ENCODE assay signal across 10 cellular contexts in genomic region chr1:61184035-61184713, GRCh38.
A peak's percentile ranks its signal among the peaks of the same experiment; 100 is the strongest.
DNase-seq lines count a peak whose midpoint lies in the region; ATAC-seq, FAIRE-seq and TF ChIP-seq lines count a peak whose summit lies in the region.
"Had no signal": no experiment of that assay in that cellular context is flagged by ENCODE, and none has a peak within 500 bp of the region (broad histone marks: within the 10 kb centered on the region; RNA-seq: fewer than 3 reads in every experiment).

No MANE protein-coding gene starts in this region.

- peak overlapping the region; percentile 34 to 63 for H3K9ac ChIP-seq in kidney (ENCODE audit: low read length in 2 of 2)
- H3K9ac ChIP-seq: BLaER1 had no signal

- intact Hi-C loops in breast epithelium (cut with DNase I; ENCODE audit: low total_unique reads) = no loop called here
- intact Hi-C loops in kidney (cut with DNase I) = no loop called here

- H3K27me3 ChIP-seq in breast epithelium = no peaks in the 10 kb centered on the region
- H3K27me3 ChIP-seq: BLaER1, SJSA1 had no signal

- no peak for TF ChIP-seq EP300 in A549 (IDR thresholded peaks at IDR 0.05)

- CTCF ChIA-PET in A549 (lab: Yijun Ruan, JAX) = interaction anchor here (0.6 kb wide), 1 partner anchor 60 kb away, joined by 3 read pairs; no protein-coding TSS in a partner anchor

- TF ChIP-seq POLR2A in A549 (IDR thresholded peaks at IDR 0.05; ENCODE audit: low read length) (no peak), breast epithelium (IDR thresholded peaks at IDR 0.05) (no peak)

- H3K36me3 ChIP-seq in breast epithelium = no peaks in the 10 kb centered on the region
- no peaks in the 10 kb centered on the region for H3K36me3 ChIP-seq in kidney (ENCODE audit: control insufficient read depth in 1 of 2, insufficient read depth in 2 of 2, low read length in 2 of 2)
- H3K36me3 ChIP-seq: BLaER1, SJSA1 had no signal

- peak overlapping the region; percentile 63 for H3K4me2 ChIP-seq in A549
- H3K4me2 ChIP-seq: BLaER1 had no signal

- FAIRE-seq in A549 (lab: Jason Lieb, UNC) = no peak
- FAIRE-seq in kidney (lab: Jason Lieb, UNC) = peak; percentile 58

- 45% methylated on average over 18 of the region's 18 CpGs for WGBS in A549 (ENCODE audit: missing lambda C conversion rate)

- H3K9me3 ChIP-seq in A549 (no peaks in the 10 kb centered on the region), breast epithelium (no peaks in the 10 kb centered on the region), kidney (ENCODE audit: control insufficient read depth in 1 of 2, low read length in 2 of 2) (no peaks in the 10 kb centered on the region)
- H3K9me3 ChIP-seq: BLaER1, SJSA1 had no signal

- H3K4me1 ChIP-seq in A549 (peaks cover 40% of the 10 kb centered on the region), breast epithelium (peaks cover 3 to 15% of the 10 kb centered on the region in 2 donors), kidney (ENCODE audit: control insufficient read depth in 1 of 2, insufficient read depth in 1 of 2, low read depth in 1 of 2, low read length in 2 of 2) (peaks cover 11 to 29% of the 10 kb centered on the region in 2 donors)
- H3K4me1 ChIP-seq: BLaER1, SJSA1 had no signal

- ATAC-seq in A549 (peak; percentile 77 to 85; a peak in 5 of 6 replicates), GM19324 (IDR thresholded peaks at IDR 0.05; ENCODE audit: low FRiP score, unreplicated experiment) (no peak)

- TF ChIP-seq CTCF in A549 (IDR thresholded peaks at IDR 0.05) (no peak), breast epithelium (IDR thresholded peaks at IDR 0.05) (no peak), kidney (IDR thresholded peaks at IDR 0.05; ENCODE audit: borderline replicate concordance, extremely low read depth, insufficient read depth) (no peak)

- H3K4me3 ChIP-seq in A549 = peak overlapping the region; percentile 9; the same call in 1 of the 3 replicates
- H3K4me3 ChIP-seq in breast epithelium = peak overlapping the region; percentile 24 to 60 (median 40)
- peak overlapping the region; percentile 70 to 76 for H3K4me3 ChIP-seq in kidney (ENCODE audit: low read length in 2 of 2)
- H3K4me3 ChIP-seq: BLaER1, SJSA1 had no signal

- H3K27ac ChIP-seq in A549 (peak overlapping the region; percentile 57 to 72; a peak in 5 of 6 replicates), breast epithelium (peak overlapping the region; percentile 84 to 87), kidney (ENCODE audit: low read depth in 2 of 2, low read length in 2 of 2) (peak overlapping the region; percentile 80 to 86)
- H3K27ac ChIP-seq: BLaER1, SJSA1 had no signal

- DNase-seq in A549 (ENCODE audit: low read depth in 1 of 2, low spot score in 1 of 2) (peak; percentile 19 to 84), NCI-H128 (lab: John Stamatoyannopoulos, UW; ENCODE audit: unreplicated experiment) (peak; percentile 35), breast epithelium (ENCODE audit: low spot score in 2 of 2) (peak; percentile 96 to 97), kidney (peak; percentile 98), superior temporal gyrus (ENCODE audit: extremely low spot score) (peak; percentile 98)
- no peak for DNase-seq in activated CD8-positive, alpha-beta memory T cell treated with anti-CD3 and anti-CD28 coated beads, Interleukin-2, amount 50 U/mL, for 4 hours
- no peak for DNase-seq in stimulated activated CD4-positive, alpha-beta T cell treated with anti-CD3 and anti-CD28 coated beads, Interleukin-2, amount 100 ng/mL, for 48 hours

- POLR2A ChIA-PET in A549 (lab: Yijun Ruan, JAX) = interaction anchor here (0.5 kb wide), 1 partner anchor 126 kb away, joined by 3 read pairs; no protein-coding TSS in a partner anchor

- TF ChIP-seq RAD21 in A549 (conservative IDR thresholded peaks at IDR 0.05 in 1 of 2, IDR thresholded peaks at IDR 0.05 in 1 of 2) = no peak

TF ChIP-seq in A549, 52 proteins besides CTCF, POLR2A, EP300 and RAD21:
- TF ChIP-seq CBX2 (IDR thresholded peaks at IDR 0.05; ENCODE audit: borderline replicate concordance, low read depth) = no peak
- TF ChIP-seq USF2 (IDR thresholded peaks at IDR 0.05) = peak; percentile 90
- TF ChIP-seq, protein P1, sequence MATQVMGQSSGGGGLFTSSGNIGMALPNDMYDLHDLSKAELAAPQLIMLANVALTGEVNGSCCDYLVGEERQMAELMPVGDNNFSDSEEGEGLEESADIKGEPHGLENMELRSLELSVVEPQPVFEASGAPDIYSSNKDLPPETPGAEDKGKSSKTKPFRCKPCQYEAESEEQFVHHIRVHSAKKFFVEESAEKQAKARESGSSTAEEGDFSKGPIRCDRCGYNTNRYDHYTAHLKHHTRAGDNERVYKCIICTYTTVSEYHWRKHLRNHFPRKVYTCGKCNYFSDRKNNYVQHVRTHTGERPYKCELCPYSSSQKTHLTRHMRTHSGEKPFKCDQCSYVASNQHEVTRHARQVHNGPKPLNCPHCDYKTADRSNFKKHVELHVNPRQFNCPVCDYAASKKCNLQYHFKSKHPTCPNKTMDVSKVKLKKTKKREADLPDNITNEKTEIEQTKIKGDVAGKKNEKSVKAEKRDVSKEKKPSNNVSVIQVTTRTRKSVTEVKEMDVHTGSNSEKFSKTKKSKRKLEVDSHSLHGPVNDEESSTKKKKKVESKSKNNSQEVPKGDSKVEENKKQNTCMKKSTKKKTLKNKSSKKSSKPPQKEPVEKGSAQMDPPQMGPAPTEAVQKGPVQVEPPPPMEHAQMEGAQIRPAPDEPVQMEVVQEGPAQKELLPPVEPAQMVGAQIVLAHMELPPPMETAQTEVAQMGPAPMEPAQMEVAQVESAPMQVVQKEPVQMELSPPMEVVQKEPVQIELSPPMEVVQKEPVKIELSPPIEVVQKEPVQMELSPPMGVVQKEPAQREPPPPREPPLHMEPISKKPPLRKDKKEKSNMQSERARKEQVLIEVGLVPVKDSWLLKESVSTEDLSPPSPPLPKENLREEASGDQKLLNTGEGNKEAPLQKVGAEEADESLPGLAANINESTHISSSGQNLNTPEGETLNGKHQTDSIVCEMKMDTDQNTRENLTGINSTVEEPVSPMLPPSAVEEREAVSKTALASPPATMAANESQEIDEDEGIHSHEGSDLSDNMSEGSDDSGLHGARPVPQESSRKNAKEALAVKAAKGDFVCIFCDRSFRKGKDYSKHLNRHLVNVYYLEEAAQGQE (IDR thresholded peaks at IDR 0.05) = no peak
- TF ChIP-seq NFE2L2 (conservative IDR thresholded peaks at IDR 0.05; ENCODE audit: low read length) = no peak
- TF ChIP-seq POLR2AphosphoS2 (conservative IDR thresholded peaks at IDR 0.05; ENCODE audit: low read length) = no peak
- no peak for TF ChIP-seq HEYL (CRISPR knock-in tag; IDR thresholded peaks at IDR 0.05)
- TF ChIP-seq ESRRA (IDR thresholded peaks at IDR 0.05; ENCODE audit: borderline replicate concordance, low read length) = no peak
- TF ChIP-seq, protein P2, sequence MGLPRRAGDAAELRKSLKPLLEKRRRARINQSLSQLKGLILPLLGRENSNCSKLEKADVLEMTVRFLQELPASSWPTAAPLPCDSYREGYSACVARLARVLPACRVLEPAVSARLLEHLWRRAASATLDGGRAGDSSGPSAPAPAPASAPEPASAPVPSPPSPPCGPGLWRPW (IDR thresholded peaks at IDR 0.05) = no peak
- TF ChIP-seq, protein P3, sequence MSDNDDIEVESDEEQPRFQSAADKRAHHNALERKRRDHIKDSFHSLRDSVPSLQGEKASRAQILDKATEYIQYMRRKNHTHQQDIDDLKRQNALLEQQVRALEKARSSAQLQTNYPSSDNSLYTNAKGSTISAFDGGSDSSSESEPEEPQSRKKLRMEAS (IDR thresholded peaks at IDR 0.05) = peak; percentile 74
- TF ChIP-seq, protein P4, sequence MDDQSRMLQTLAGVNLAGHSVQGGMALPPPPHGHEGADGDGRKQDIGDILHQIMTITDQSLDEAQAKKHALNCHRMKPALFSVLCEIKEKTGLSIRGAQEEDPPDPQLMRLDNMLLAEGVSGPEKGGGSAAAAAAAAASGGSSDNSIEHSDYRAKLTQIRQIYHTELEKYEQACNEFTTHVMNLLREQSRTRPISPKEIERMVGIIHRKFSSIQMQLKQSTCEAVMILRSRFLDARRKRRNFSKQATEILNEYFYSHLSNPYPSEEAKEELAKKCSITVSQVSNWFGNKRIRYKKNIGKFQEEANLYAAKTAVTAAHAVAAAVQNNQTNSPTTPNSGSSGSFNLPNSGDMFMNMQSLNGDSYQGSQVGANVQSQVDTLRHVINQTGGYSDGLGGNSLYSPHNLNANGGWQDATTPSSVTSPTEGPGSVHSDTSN (IDR thresholded peaks at IDR 0.05) = no peak

Comparison
In these comparisons a context has a peak if more than half of its experiments do, and no peak if none do; other contexts are left out.
1. DNase-seq: peak in A549 (2 of 2), NCI-H128 (single experiment), breast epithelium (2 of 2), kidney (single experiment) and superior temporal gyrus (single experiment); none in activated CD8-positive, alpha-beta memory T cell treated with anti-CD3 and anti-CD28 coated beads, Interleukin-2, amount 50 U/mL, for 4 hours (single experiment) and stimulated activated CD4-positive, alpha-beta T cell treated with anti-CD3 and anti-CD28 coated beads, Interleukin-2, amount 100 ng/mL, for 48 hours (0 of 2).
2. H3K4me3 ChIP-seq: peak in every context shown above with its lines; median percentile 73 in kidney; 40 in breast epithelium; 9 in A549.
3. Peak in every context shown above with its lines, with median percentiles within 50 percentile points of each other: H3K27ac ChIP-seq.